12 cellular contexts compared by ENCODE assay signal in the genomic region with DNA sequence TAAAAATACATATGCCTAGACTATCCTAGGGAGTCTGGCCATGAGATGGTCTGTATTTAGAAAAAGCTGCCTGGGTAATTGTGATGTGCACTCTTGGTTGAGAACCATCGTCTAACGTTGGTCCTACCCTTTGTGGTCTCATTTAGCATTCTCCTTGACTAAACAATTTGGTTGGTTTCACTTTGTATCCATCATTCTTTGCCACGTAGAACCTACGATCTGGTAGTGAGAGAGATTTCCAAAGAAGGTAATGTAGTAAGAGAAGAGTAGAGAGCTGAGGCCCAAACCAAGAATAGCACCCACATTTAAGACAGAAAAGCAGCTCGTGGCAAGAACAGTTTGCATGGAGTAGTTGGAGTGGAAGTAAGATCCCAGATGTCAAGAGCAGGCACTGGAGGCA.
"Had no signal": no experiment of that assay in that cellular context is flagged by ENCODE, and none has a peak within 500 bp of the region (broad histone marks: within the 10 kb centered on the region; RNA-seq: fewer than 3 reads in every experiment).

No MANE protein-coding gene starts in this region.

- DNase-seq: activated naive CD4-positive, alpha-beta T cell treated with Interleukin-2 at 50 U/mL for 16 hours; activated T-cell treated with anti-CD3 and anti-CD28 coated beads, Interleukin-2, amount 50 U/mL, for 24 hours; central memory CD4-positive, alpha-beta T cell; effector memory CD4-positive, alpha-beta T cell; hippocampal formation; left ventricle myocardium superior; mesenchymal stem cell; ovary; sigmoid colon; stimulated activated CD4-positive, alpha-beta T cell treated with anti-CD3 and anti-CD28 coated beads, Interleukin-2, amount 100 ng/mL, for 24 hours; stimulated activated naive B cell treated with anti-CD40 and anti-IgM and Interleukin-4, amounts not matched to agents 10 μg/mL and 1 μg/mL and 100 μg/mL, for 72 hours; trophoblast cell had no signal

- H3K4me3 ChIP-seq: ovary, sigmoid colon had no signal

- ATAC-seq: left ventricle myocardium superior; stimulated activated naive B cell treated with anti-CD40 and anti-IgM and Interleukin-4, amounts not matched to agents 10 μg/mL and 1 μg/mL and 100 μg/mL, for 72 hours had no signal

- H3K4me1 ChIP-seq: sigmoid colon had no signal

- H3K9me3 Mint-ChIP-seq: activated T-cell treated with anti-CD3 and anti-CD28 coated beads, Interleukin-2, amount 50 U/mL, for 24 hours; stimulated activated naive B cell treated with anti-CD40 and anti-IgM and Interleukin-4, amounts not matched to agents 10 μg/mL and 1 μg/mL and 100 μg/mL, for 72 hours had no signal

- H3K27me3 ChIP-seq: ovary, sigmoid colon had no signal

- H3K9me3 ChIP-seq: ovary, sigmoid colon had no signal

- H3K27ac ChIP-seq: ovary, sigmoid colon had no signal

- H3K36me3 Mint-ChIP-seq: stimulated activated naive B cell treated with anti-CD40 and anti-IgM and Interleukin-4, amounts not matched to agents 10 μg/mL and 1 μg/mL and 100 μg/mL, for 72 hours had no signal

- H3K4me3 Mint-ChIP-seq: activated T-cell treated with anti-CD3 and anti-CD28 coated beads, Interleukin-2, amount 50 U/mL, for 24 hours; stimulated activated naive B cell treated with anti-CD40 and anti-IgM and Interleukin-4, amounts not matched to agents 10 μg/mL and 1 μg/mL and 100 μg/mL, for 72 hours had no signal

- H3K36me3 ChIP-seq: ovary, sigmoid colon had no signal

- H3K27me3 Mint-ChIP-seq: activated T-cell treated with anti-CD3 and anti-CD28 coated beads, Interleukin-2, amount 50 U/mL, for 24 hours; stimulated activated naive B cell treated with anti-CD40 and anti-IgM and Interleukin-4, amounts not matched to agents 10 μg/mL and 1 μg/mL and 100 μg/mL, for 72 hours had no signal

- H3K27ac Mint-ChIP-seq: activated T-cell treated with anti-CD3 and anti-CD28 coated beads, Interleukin-2, amount 50 U/mL, for 24 hours; stimulated activated naive B cell treated with anti-CD40 and anti-IgM and Interleukin-4, amounts not matched to agents 10 μg/mL and 1 μg/mL and 100 μg/mL, for 72 hours had no signal
